ENCODE assay signal across 7 cellular contexts in genomic region chr2:219254590-219255219, GRCh38. TPM values are rescaled to one million over a fixed set of nuclear protein-coding genes. Genes with fewer than 3 reads are reported as not detected.
DNase-seq lines count a peak whose midpoint lies in the region; ATAC-seq and TF ChIP-seq lines count a peak whose summit lies in the region.
"Had no signal": no experiment of that assay in that cellular context is flagged by ENCODE, and none has a peak within 500 bp of the region (broad histone marks: within the 10 kb centered on the region; RNA-seq: fewer than 3 reads in every experiment).

No MANE protein-coding gene starts in this region.

- no peaks in the 10 kb centered on the region for H3K27me3 ChIP-seq in upper lobe of left lung

- TF ChIP-seq EP300 in upper lobe of left lung (IDR thresholded peaks at IDR 0.05) = no peak

- H3K27ac ChIP-seq in upper lobe of left lung = peak overlapping the region; percentile 70 to 96 (median 93)

- TF ChIP-seq POLR2A in upper lobe of left lung (IDR thresholded peaks at IDR 0.05) = no peak

- in situ Hi-C loops in G401 (cut with HindIII; ENCODE audit: low sequenced_read_pairs) = no loop called here

- peak in 1 of 6 experiments; percentile 4 for TF ChIP-seq CTCF in upper lobe of left lung (IDR thresholded peaks at IDR 0.05)

- H3K4me1 ChIP-seq in upper lobe of left lung = peaks cover 36 to 55% (median 44%) of the 10 kb centered on the region in 4 donors

- peak overlapping the region; percentile 38; the same call in 1 of the 2 replicates for H3K4me3 ChIP-seq in iPS-18c (ENCODE audit: insufficient read depth, low read depth, low read length)
- H3K4me3 ChIP-seq in upper lobe of left lung = peak overlapping the region; percentile 59 to 83 (median 70)

- DNase-seq in G401 (ENCODE audit: low spot score) (peak; percentile 24), upper lobe of left lung (peak in 1 of 2 donors; percentile 51), cerebellum (ENCODE audit: low spot score) (no peak)
- DNase-seq in activated CD4-positive, alpha-beta T cell treated with anti-CD3 and anti-CD28 coated beads, Interleukin-2, amount 50 U/mL, for 1 hour = peak; percentile 34

- 30 to 47% methylated on average over 7 to 10 of the region's 13 CpGs for WGBS in upper lobe of left lung, 2 donors

- H3K9me3 ChIP-seq in iPS-18c (ENCODE audit: control insufficient read depth, insufficient read depth, low read length) (no peaks in the 10 kb centered on the region), upper lobe of left lung (no peaks in the 10 kb centered on the region)

- ATAC-seq in HG02973 (IDR thresholded peaks at IDR 0.05; ENCODE audit: unreplicated experiment) (peak; percentile 34), upper lobe of left lung (ENCODE audit: low FRiP score in 2 of 2) (peak in 1 of 2 donors; percentile 55)

- H3K36me3 ChIP-seq in upper lobe of left lung = peaks cover 0 to 16% (median 6%) of the 10 kb centered on the region in 4 donors

RNA-seq across cellular contexts. Expression of gene TUBA4A, which starts 1.0 kb away (rescaled TPM):
- total RNA-seq in G401 (2014; rRNA removed; shearing (Covaris generic)) = 0.68 and 5.0 TPM in 2 replicates
- total RNA-seq in upper lobe of left lung = 10 to 100 TPM; 17.8 to 52.1 (median 40.3) TPM
- 4.3 TPM for total RNA-seq in cerebellum

RNA-seq across cellular contexts. Expression of gene TUBA4B, which starts 1.7 kb away (rescaled TPM):
- not detected in 2 replicates for total RNA-seq in G401 (2014; rRNA removed; shearing (Covaris generic))
- total RNA-seq in upper lobe of left lung = 1 to 10 TPM in 5 of 6 donors, under 1 TPM in 1; 0.26 to 8.9 (median 3.1) TPM
- total RNA-seq in cerebellum = not detected
- total RNA-seq: NCI-H460 had no signal

RNA-seq across cellular contexts. Expression of gene STK16, which starts 9.4 kb away (rescaled TPM):
- total RNA-seq in G401 (2014; rRNA removed; shearing (Covaris generic)) = 26.4 and 38.1 TPM in 2 replicates
- total RNA-seq in upper lobe of left lung (10 to 100 TPM; 12.6 to 28.3 (median 15.7) TPM), cerebellum (12.1 TPM)

RNA-seq across cellular contexts. Expression of gene GLB1L, which starts 9.5 kb away (rescaled TPM):
- total RNA-seq in G401 (2014; rRNA removed; shearing (Covaris generic)) = 6.4 and 6.5 TPM in 2 replicates
- total RNA-seq in upper lobe of left lung (10 to 100 TPM in 3 of 6 donors, 1 to 10 TPM in 3; 4.1 to 19.5 (median 11.9) TPM), cerebellum (4.4 TPM)

RNA-seq across cellular contexts. Expression of gene DNAJB2, which starts 24.5 kb away (rescaled TPM):
- total RNA-seq in G401 (2014; rRNA removed; shearing (Covaris generic)) = 119 and 123 TPM in 2 replicates
- total RNA-seq in upper lobe of left lung = 10 to 100 TPM; 58.6 to 86.1 (median 75.5) TPM
- 51.0 TPM for total RNA-seq in cerebellum
